ENCODE assay signal across 20 cellular contexts in the genomic region with DNA sequence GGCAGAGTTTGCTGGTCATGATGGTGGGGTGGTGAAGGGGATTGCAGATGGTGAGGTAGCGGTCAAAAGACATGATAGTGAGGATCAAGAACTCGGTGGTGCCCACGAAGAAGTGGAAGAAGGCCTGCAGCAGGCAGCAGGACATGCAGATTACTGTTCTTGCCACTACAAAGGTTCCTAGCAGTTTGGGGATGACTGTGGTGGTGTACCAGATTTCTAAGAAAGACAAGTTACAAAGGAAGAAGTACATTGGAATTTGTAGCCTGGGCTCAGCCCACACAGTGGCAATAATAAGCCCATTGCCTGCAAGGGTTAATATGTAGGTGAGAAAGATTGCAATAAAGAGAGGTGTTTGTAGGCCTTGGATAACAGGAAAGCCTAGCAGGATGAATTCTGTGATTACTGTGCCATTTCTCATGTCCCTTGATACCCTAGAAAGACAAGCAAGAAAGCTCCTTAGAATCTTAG. TPM values are rescaled to one million over a fixed set of nuclear protein-coding genes. Genes with fewer than 3 reads are reported as not detected.
DNase-seq lines count a peak whose midpoint lies in the region; ATAC-seq, FAIRE-seq and TF ChIP-seq lines count a peak whose summit lies in the region.
"Had no signal": no experiment of that assay in that cellular context is flagged by ENCODE, and none has a peak within 500 bp of the region (broad histone marks: within the 10 kb centered on the region; RNA-seq: fewer than 3 reads in every experiment).

A gene with protein sequence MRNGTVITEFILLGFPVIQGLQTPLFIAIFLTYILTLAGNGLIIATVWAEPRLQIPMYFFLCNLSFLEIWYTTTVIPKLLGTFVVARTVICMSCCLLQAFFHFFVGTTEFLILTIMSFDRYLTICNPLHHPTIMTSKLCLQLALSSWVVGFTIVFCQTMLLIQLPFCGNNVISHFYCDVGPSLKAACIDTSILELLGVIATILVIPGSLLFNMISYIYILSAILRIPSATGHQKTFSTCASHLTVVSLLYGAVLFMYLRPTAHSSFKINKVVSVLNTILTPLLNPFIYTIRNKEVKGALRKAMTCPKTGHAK (minus strand): TSS at position 418 of the 468 bp plus-strand sequence. CDS start 0 bp downstream, at position 418.

- no TSS peak for BruUV-seq in Caco-2 (replicated peaks; lab: Mats Ljungman, UMichigan)

- no peaks in the 10 kb centered on the region for H3K9me2 ChIP-seq in Loucy (replicated peaks; ENCODE audit: low read depth, low read length)

- no peak for TF ChIP-seq CTCF in Loucy (conservative IDR thresholded peaks at IDR 0.05; ENCODE audit: low read length)
- no peak for TF ChIP-seq CTCF in H1 (IDR thresholded peaks at IDR 0.05; ENCODE audit: control extremely low read depth in 1 of 3, insufficient read depth in 1 of 3, low read depth in 1 of 3, low read length in 3 of 3)
- no peak for TF ChIP-seq CTCF in Caco-2 (IDR thresholded peaks at IDR 0.05; ENCODE audit: insufficient read depth in 1 of 2, low read depth in 1 of 2, low read length in 1 of 2, severe bottlenecking in 1 of 2, unreplicated experiment in 1 of 2)
- no peak for TF ChIP-seq CTCF in RWPE1 (conservative IDR thresholded peaks at IDR 0.05; ENCODE audit: low read depth)

- no peak within 1 kb of the TSS for H3K4ac ChIP-seq in H1 (replicated peaks; ENCODE audit: insufficient read length, low read depth, low read length)

- peak within 1 kb of the TSS; percentile 40; the same call in 1 of the 2 replicates for H2BK20ac ChIP-seq in H1 (ENCODE audit: low read length)

- TF ChIP-seq RAD21 in H1 (IDR thresholded peaks at IDR 0.05 in 1 of 2, conservative IDR thresholded peaks at IDR 0.05 in 1 of 2; ENCODE audit: low read depth in 2 of 2, low read length in 2 of 2), result no peak

- H3K14ac ChIP-seq in H1 (ENCODE audit: insufficient read length), result no peak within 1 kb of the TSS

- WGBS in H1 (ENCODE audit: extremely low coverage in 1 of 2, insufficient coverage in 1 of 2, insufficient read length in 1 of 2, insufficient replicate concordance in 2 of 2, low coverage in 1 of 2, low lambda C conversion rate in 2 of 2, missing lambda C conversion rate in 1 of 2), 2 experiments, result 99% methylated on average over 3 of the region's 3 CpGs; no CpG with 5 or more reads in 1 of the 2 experiments

- no peak within 1 kb of the TSS for H4K5ac ChIP-seq in H1 (ENCODE audit: insufficient read length, low read depth, low read length)

- H3K4me3 ChIP-seq in Loucy (ENCODE audit: low read length, poor library complexity, severe bottlenecking) (no peak within 1 kb of the TSS), H1 (ENCODE audit: extremely low read depth in 1 of 4, insufficient read depth in 2 of 4, low read depth in 3 of 4, low read length in 4 of 4) (no peak within 1 kb of the TSS), Caco-2 (ENCODE audit: low read depth, low read length) (no peak within 1 kb of the TSS)
- H3K4me3 ChIP-seq: A549 had no signal

- H3K23me2 ChIP-seq in H1 (ENCODE audit: low read depth, low read length), result no peaks in the 10 kb centered on the region; the same call in 1 of the 2 replicates

- no peaks in the 10 kb centered on the region for H3K79me2 ChIP-seq in Loucy (ENCODE audit: insufficient read depth, low read length)
- H3K79me2 ChIP-seq in H1 (ENCODE audit: control insufficient read depth in 1 of 2, insufficient read depth in 2 of 2, low read length in 2 of 2), result no peaks in the 10 kb centered on the region

- no peak within 1 kb of the TSS for H4K8ac ChIP-seq in H1 (ENCODE audit: extremely low read depth, insufficient read depth, low read length)

- H3K27ac ChIP-seq in H1 (ENCODE audit: low read depth, low read length), result no peak within 1 kb of the TSS
- H3K27ac ChIP-seq in substantia nigra (ENCODE audit: low read depth, low read length, poor library complexity, severe bottlenecking), result no peak within 1 kb of the TSS
- H3K27ac ChIP-seq in RWPE1, result no peak within 1 kb of the TSS
- H3K27ac ChIP-seq: A549, C4-2B, HL-60 had no signal

- peak; percentile 43 for DNase-seq in activated CD8-positive, alpha-beta memory T cell treated with anti-CD3 and anti-CD28 coated beads, Interleukin-2, amount 10 ng/mL, durations not matched to agents 7 days and 5 days
- no peak for DNase-seq in activated CD8-positive, alpha-beta memory T cell treated with anti-CD3 and anti-CD28 coated beads, Interleukin-2, amount 50 U/mL, for 48 hours
- DNase-seq in H1 (ENCODE audit: low read depth in 1 of 2, low spot score in 2 of 2) (no peak), substantia nigra (lab: John Stamatoyannopoulos, UW) (no peak), Caco-2 (no peak), RWPE1 (ENCODE audit: low spot score) (no peak)
- DNase-seq: BE2C; CD4-positive, alpha-beta memory T cell; DMS153; DMS79 treated with DMSO at 0.1 percent for 48 hours; GDM1 had no signal

- H3K4me1 ChIP-seq in Loucy (ENCODE audit: insufficient read depth, low read length, poor library complexity, severe bottlenecking), result no peaks in the 10 kb centered on the region
- H3K4me1 ChIP-seq in H1 (replicated peaks in 1 of 4; ENCODE audit: control insufficient read depth in 3 of 4, insufficient read depth in 4 of 4, low read length in 3 of 4), result peaks cover 0 to 4% (median 1%) of the 10 kb centered on the region in 4 experiments; a peak in 1 of 7 replicates
- 0 out of 2 replicates have a peak, but pooled peaks cover 13% of the 10 kb centered on the region for H3K4me1 ChIP-seq in Caco-2
- H3K4me1 ChIP-seq: A549, BE2C had no signal

- H2AK5ac ChIP-seq in H1 (ENCODE audit: low read depth, low read length), result no peak within 1 kb of the TSS

- POLR2A ChIA-PET in H1 (lab: Charles Lee; ENCODE audit: partially characterized antibody), result interaction anchor here (1.2 kb wide), 1 partner anchor 11 kb away, joined by 3 read pairs; no protein-coding TSS in a partner anchor
- POLR2A ChIA-PET in Caco-2 (lab: Charles Lee), result no interaction called here
- POLR2A ChIA-PET in RWPE1 (lab: Yijun Ruan, JAX; ENCODE audit: low non-redundant PET), result no interaction called here

- H3K36me3 Mint-ChIP-seq in activated CD8-positive, alpha-beta memory T cell treated with anti-CD3 and anti-CD28 coated beads, Interleukin-2, amount 10 ng/mL, durations not matched to agents 7 days and 5 days, result peaks cover 8% of the 10 kb centered on the region
- H3K36me3 Mint-ChIP-seq in T-helper 1 cell treated with Interleukin-12 subunit alpha and Interleukin-12 subunit beta and Interleukin-4 antibody, amounts not matched to agents 30 μg/mL and 1 μg/mL, for 36 hours (ENCODE audit: low read depth), result peaks cover 3% of the 10 kb centered on the region
- no peaks in the 10 kb centered on the region for H3K36me3 Mint-ChIP-seq in Caco-2 (ENCODE audit: insufficient read depth, unreplicated experiment)
- H3K36me3 Mint-ChIP-seq: CD4-positive, alpha-beta memory T cell had no signal

- H3K56ac ChIP-seq in H1 (replicated peaks; ENCODE audit: insufficient read length, low read depth, low read length), result no peak within 1 kb of the TSS

- H2AFZ ChIP-seq in Loucy (ENCODE audit: low read length), result peak within 1 kb of the TSS; percentile 68; the same call in 1 of the 2 replicates
- no peak within 1 kb of the TSS for H2AFZ ChIP-seq in H1 (ENCODE audit: low read length)

- intact Hi-C loops in Caco-2 (cut with micrococcal nuclease; ENCODE audit: unreplicated experiment), result no loop called here

- H2BK5ac ChIP-seq in H1 (ENCODE audit: low read depth, low read length), result no peak within 1 kb of the TSS

- H3K4me2 ChIP-seq in Loucy (ENCODE audit: low read depth, low read length, poor library complexity, severe bottlenecking), result no peak within 1 kb of the TSS
- H3K4me2 ChIP-seq in H1 (ENCODE audit: insufficient read depth in 1 of 2, low read depth in 2 of 2, low read length in 2 of 2), result no peak within 1 kb of the TSS
- H3K4me2 ChIP-seq: A549 had no signal

- TF ChIP-seq POLR2A in H1 (IDR thresholded peaks at IDR 0.05; ENCODE audit: control extremely low read depth in 1 of 2, low read depth in 2 of 2, low read length in 2 of 2), result no peak

- no peak within 1 kb of the TSS; the same call in 1 of the 2 replicates for H2BK12ac ChIP-seq in H1 (ENCODE audit: low read depth, low read length)

- CTCF ChIA-PET in activated CD8-positive, alpha-beta memory T cell treated with anti-CD3 and anti-CD28 coated beads, Interleukin-2, amount 10 ng/mL, durations not matched to agents 7 days and 5 days (lab: Charles Lee), result no interaction called here
- CTCF ChIA-PET in H1 (lab: Charles Lee; ENCODE audit: partially characterized antibody), result no interaction called here
- CTCF ChIA-PET in Caco-2 (lab: Charles Lee), result no interaction called here
- CTCF ChIA-PET in RWPE1 (lab: Yijun Ruan, JAX), result no interaction called here

- peak; percentile 57 for ATAC-seq in activated CD8-positive, alpha-beta memory T cell treated with anti-CD3 and anti-CD28 coated beads, Interleukin-2, amount 10 ng/mL, durations not matched to agents 7 days and 5 days
- ATAC-seq: A549, HCT116 had no signal

- H2BK120ac ChIP-seq in H1 (replicated peaks; ENCODE audit: low read depth, low read length), result no peak within 1 kb of the TSS

- H3K18ac ChIP-seq in H1 (ENCODE audit: extremely low read depth, low read length), result 0 out of 2 replicates have a peak within 1 kb of the TSS, but pooled peaks have one; percentile 35

- no peak for FAIRE-seq in H1 (lab: Jason Lieb, UNC)
- FAIRE-seq: A549, D721Med, H54 had no signal

- peak within 1 kb of the TSS; percentile 22 for H4K91ac ChIP-seq in H1 (replicated peaks; ENCODE audit: insufficient read length, low read length)

- H3K27ac Mint-ChIP-seq in activated CD8-positive, alpha-beta memory T cell treated with anti-CD3 and anti-CD28 coated beads, Interleukin-2, amount 10 ng/mL, durations not matched to agents 7 days and 5 days, result peak within 1 kb of the TSS; percentile 62
- peak within 1 kb of the TSS; percentile 79 for H3K27ac Mint-ChIP-seq in T-helper 1 cell treated with Interleukin-12 subunit alpha and Interleukin-12 subunit beta and Interleukin-4 antibody, amounts not matched to agents 30 μg/mL and 1 μg/mL, for 36 hours
- no peak within 1 kb of the TSS for H3K27ac Mint-ChIP-seq in Caco-2 (ENCODE audit: unreplicated experiment)
- H3K27ac Mint-ChIP-seq: CD4-positive, alpha-beta memory T cell had no signal

- H3F3A ChIP-seq in Loucy (ENCODE audit: low read depth), result no peaks in the 10 kb centered on the region

- H4K20me1 ChIP-seq in Loucy (ENCODE audit: insufficient read depth, low read length, poor library complexity, severe bottlenecking) (no peaks in the 10 kb centered on the region), H1 (replicated peaks in 1 of 2; ENCODE audit: control insufficient read depth in 1 of 2, insufficient read depth in 2 of 2, low read length in 2 of 2) (no peaks in the 10 kb centered on the region)

- peak within 1 kb of the TSS; percentile 50; the same call in 1 of the 2 replicates for H2BK15ac ChIP-seq in H1 (ENCODE audit: low read length)

- H3K27me3 ChIP-seq in Loucy (ENCODE audit: insufficient read depth, low read length, poor library complexity, severe bottlenecking) (no peaks in the 10 kb centered on the region), H1 (replicated peaks in 1 of 4; ENCODE audit: control insufficient read depth in 3 of 4, extremely low read depth in 1 of 4, insufficient read depth in 3 of 4, low read length in 3 of 4) (no peaks in the 10 kb centered on the region), Caco-2 (replicated peaks; ENCODE audit: control insufficient read depth, insufficient read depth, low read length) (0 out of 2 replicates have a peak, but pooled peaks cover 1% of the 10 kb centered on the region)

- TF ChIP-seq EP300 in H1 (IDR thresholded peaks at IDR 0.05; ENCODE audit: borderline replicate concordance in 1 of 2, low read depth in 2 of 2, low read length in 2 of 2), result no peak

- H3K9ac ChIP-seq in Loucy (ENCODE audit: low read depth, low read length, poor library complexity, severe bottlenecking) (no peak within 1 kb of the TSS), H1 (replicated peaks in 1 of 4; ENCODE audit: extremely low read depth in 1 of 4, low read depth in 3 of 4, low read length in 3 of 4) (no peak within 1 kb of the TSS)

- H3K23ac ChIP-seq in H1 (ENCODE audit: insufficient read length), result no peak within 1 kb of the TSS

- no peaks in the 10 kb centered on the region for H3K9me3 Mint-ChIP-seq in activated CD8-positive, alpha-beta memory T cell treated with anti-CD3 and anti-CD28 coated beads, Interleukin-2, amount 10 ng/mL, durations not matched to agents 7 days and 5 days (ENCODE audit: low read depth)
- H3K9me3 Mint-ChIP-seq in T-helper 1 cell treated with Interleukin-12 subunit alpha and Interleukin-12 subunit beta and Interleukin-4 antibody, amounts not matched to agents 30 μg/mL and 1 μg/mL, for 36 hours, result peaks cover 4% of the 10 kb centered on the region
- H3K9me3 Mint-ChIP-seq in Caco-2 (ENCODE audit: unreplicated experiment), result no peaks in the 10 kb centered on the region

- no peak within 1 kb of the TSS for H3K4me3 Mint-ChIP-seq in activated CD8-positive, alpha-beta memory T cell treated with anti-CD3 and anti-CD28 coated beads, Interleukin-2, amount 10 ng/mL, durations not matched to agents 7 days and 5 days
- H3K4me3 Mint-ChIP-seq in T-helper 1 cell treated with Interleukin-12 subunit alpha and Interleukin-12 subunit beta and Interleukin-4 antibody, amounts not matched to agents 30 μg/mL and 1 μg/mL, for 36 hours, result peak within 1 kb of the TSS; percentile 66
- H3K4me3 Mint-ChIP-seq in Caco-2 (ENCODE audit: unreplicated experiment), result no peak within 1 kb of the TSS
- H3K4me3 Mint-ChIP-seq: CD4-positive, alpha-beta memory T cell had no signal

- no peaks in the 10 kb centered on the region for H3K79me1 ChIP-seq in H1 (ENCODE audit: low read depth, low read length)

- peaks cover 14% of the 10 kb centered on the region for H3K27me3 Mint-ChIP-seq in activated CD8-positive, alpha-beta memory T cell treated with anti-CD3 and anti-CD28 coated beads, Interleukin-2, amount 10 ng/mL, durations not matched to agents 7 days and 5 days
- H3K27me3 Mint-ChIP-seq in T-helper 1 cell treated with Interleukin-12 subunit alpha and Interleukin-12 subunit beta and Interleukin-4 antibody, amounts not matched to agents 30 μg/mL and 1 μg/mL, for 36 hours (ENCODE audit: low read depth), result peaks cover 23% of the 10 kb centered on the region
- H3K27me3 Mint-ChIP-seq in Caco-2 (ENCODE audit: insufficient read depth, unreplicated experiment), result peaks cover 21% of the 10 kb centered on the region

- H3K36me3 ChIP-seq in Loucy (ENCODE audit: insufficient read depth, low read length), result no peaks in the 10 kb centered on the region
- H3K36me3 ChIP-seq in H1 (ENCODE audit: control insufficient read depth in 2 of 4, insufficient read depth in 4 of 4, low read length in 3 of 4), result no peaks in the 10 kb centered on the region
- H3K36me3 ChIP-seq in Caco-2 (ENCODE audit: control insufficient read depth, insufficient read depth, low read length), result no peaks in the 10 kb centered on the region
- H3K36me3 ChIP-seq: BE2C had no signal

- peaks cover 45% of the 10 kb centered on the region for H3K4me1 Mint-ChIP-seq in activated CD8-positive, alpha-beta memory T cell treated with anti-CD3 and anti-CD28 coated beads, Interleukin-2, amount 10 ng/mL, durations not matched to agents 7 days and 5 days
- peaks cover 50% of the 10 kb centered on the region for H3K4me1 Mint-ChIP-seq in T-helper 1 cell treated with Interleukin-12 subunit alpha and Interleukin-12 subunit beta and Interleukin-4 antibody, amounts not matched to agents 30 μg/mL and 1 μg/mL, for 36 hours (ENCODE audit: low read depth)
- no peaks in the 10 kb centered on the region for H3K4me1 Mint-ChIP-seq in Caco-2 (ENCODE audit: low read depth, unreplicated experiment)
- H3K4me1 Mint-ChIP-seq: CD4-positive, alpha-beta memory T cell had no signal

- H3K9me3 ChIP-seq in Loucy (ENCODE audit: insufficient read depth, low read depth, low read length) (no peaks in the 10 kb centered on the region), H1 (ENCODE audit: insufficient read depth in 2 of 2, low read depth in 1 of 2, low read length in 1 of 2) (no peaks in the 10 kb centered on the region), Caco-2 (no peaks in the 10 kb centered on the region; the same call in 1 of the 2 replicates)
- H3K9me3 ChIP-seq: A549, BE2C had no signal

RNA-seq across cellular contexts. Expression of the gene that starts here (rescaled TPM):
- total RNA-seq in activated CD8-positive, alpha-beta memory T cell treated with anti-CD3 and anti-CD28 coated beads, Interleukin-2, amount 10 ng/mL, durations not matched to agents 7 days and 5 days, result not detected
- total RNA-seq in H1 (2021; fragmentation: NEBNext Ultra II Directional; extraction: Animal tissue kit (Norgen Biotek cat#: 25700)), result not detected in 2 replicates
- not detected in 2 replicates for polyA plus RNA-seq in H1 (2011; rRNA removed)
- polyA plus RNA-seq in H1 (2011; cell fraction: cytosol; rRNA removed), result not detected
- 0.21 TPM for polyA plus RNA-seq in H1 (2011; cell fraction: nucleus; rRNA removed)
- polyA plus RNA-seq in H1 (2012, experiment 1 of 2), result not detected in 4 replicates
- not detected for polyA plus RNA-seq in H1 (2012, experiment 2 of 2)
- polyA plus RNA-seq in H1 (2013, experiment 1 of 2), result not detected
- polyA plus RNA-seq in H1 (2013, experiment 2 of 2), result 0.06 TPM
- polyA minus RNA-seq in H1 (2011; rRNA and poly(A)+ RNA removed), result 0.22 TPM in 1 of 2 replicates, not detected in the other
- not detected for polyA minus RNA-seq in H1 (2011; cell fraction: cytosol; rRNA and poly(A)+ RNA removed)
- not detected for polyA minus RNA-seq in H1 (2011; cell fraction: nucleus; rRNA and poly(A)+ RNA removed)
- not detected in 2 replicates for total RNA-seq in Caco-2 (2022)
- total RNA-seq: CD4-positive, alpha-beta memory T cell had no signal
- polyA plus RNA-seq: A549; AG04450; CD4-positive, alpha-beta memory T cell had no signal

Comparison
In these comparisons a context has a peak if more than half of its experiments do, and no peak if none do; other contexts are left out.
1. Peak in DNase-seq and ATAC-seq in activated CD8-positive, alpha-beta memory T cell treated with anti-CD3 and anti-CD28 coated beads, Interleukin-2, amount 10 ng/mL, durations not matched to agents 7 days and 5 days; RNA of the gene not detected or under 1 TPM.